18 cellular contexts compared by ENCODE assay signal in genomic region chr1:152441756-152442155, GRCh38. TPM values are rescaled to one million over a fixed set of nuclear protein-coding genes. Genes with fewer than 3 reads are reported as not detected.
DNase-seq lines count a peak whose midpoint lies in the region; ATAC-seq, FAIRE-seq and TF ChIP-seq lines count a peak whose summit lies in the region.
"Had no signal": no experiment of that assay in that cellular context is flagged by ENCODE, and none has a peak within 500 bp of the region (broad histone marks: within the 10 kb centered on the region; RNA-seq: fewer than 3 reads in every experiment).

No MANE protein-coding gene starts in this region.

- H3K36me3 Mint-ChIP-seq in activated CD4-positive, alpha-beta T cell treated with anti-CD3 and anti-CD28 coated beads, Interleukin-2, amount 10 ng/mL, durations not matched to agents 24 days and 14 days (ENCODE audit: low read depth) = no peaks in the 10 kb centered on the region
- H3K36me3 Mint-ChIP-seq: CD8-positive, alpha-beta memory T cell had no signal

- H3K27me3 ChIP-seq in esophagus squamous epithelium (no peaks in the 10 kb centered on the region), suprapubic skin (no peaks in the 10 kb centered on the region)
- H3K27me3 ChIP-seq: BLaER1 had no signal

- intact Hi-C loops in activated CD4-positive, alpha-beta T cell treated with anti-CD3 and anti-CD28 coated beads, Interleukin-2, amount 10 ng/mL, durations not matched to agents 24 days and 14 days (cut with micrococcal nuclease) = loop anchor here (5.0 kb wide), 1 partner anchor 389 kb away; no protein-coding TSS in a partner anchor
- intact Hi-C loops in esophagus squamous epithelium (cut with DNase I) = no loop called here

- FAIRE-seq in RCC 7860 (lab: Jason Lieb, UNC) = no peak
- FAIRE-seq: HepG2, HTR-8/SVneo had no signal

- H3K27ac ChIP-seq in VCaP (peak overlapping the region; percentile 61; the same call in 1 of the 2 replicates), esophagus squamous epithelium (peak overlapping the region; percentile 64 to 83 (median 78)), suprapubic skin (peak overlapping the region; percentile 32)
- H3K27ac ChIP-seq: 22Rv1, BLaER1 had no signal

- no peaks in the 10 kb centered on the region for H3K4me1 Mint-ChIP-seq in activated CD4-positive, alpha-beta T cell treated with anti-CD3 and anti-CD28 coated beads, Interleukin-2, amount 10 ng/mL, durations not matched to agents 24 days and 14 days

- H3K9me3 Mint-ChIP-seq in activated CD4-positive, alpha-beta T cell treated with anti-CD3 and anti-CD28 coated beads, Interleukin-2, amount 10 ng/mL, durations not matched to agents 24 days and 14 days = no peaks in the 10 kb centered on the region
- H3K9me3 Mint-ChIP-seq: CD8-positive, alpha-beta memory T cell; HFFc6 had no signal

- H3K4me3 ChIP-seq in esophagus squamous epithelium (no peak overlapping the region), suprapubic skin (no peak overlapping the region)
- H3K4me3 ChIP-seq: BLaER1 had no signal

- peak; percentile 51 for DNase-seq in activated CD4-positive, alpha-beta T cell treated with anti-CD3 and anti-CD28 coated beads, Interleukin-2, amount 10 ng/mL, durations not matched to agents 24 days and 14 days
- no peak for DNase-seq in activated CD4-positive, alpha-beta T cell treated with anti-CD3 and anti-CD28 coated beads, Interleukin-2, amount 50 U/mL, for 48 hours
- DNase-seq in esophagus squamous epithelium (lab: John Stamatoyannopoulos, UW) (no peak), suprapubic skin (ENCODE audit: low spot score in 2 of 2) (no peak), RCC 7860 (ENCODE audit: low spot score) (no peak), DMS53 (lab: John Stamatoyannopoulos, UW) (no peak)
- DNase-seq: Caco-2; CD8-positive, alpha-beta memory T cell; HCEC 1CT; HFFc6 had no signal

- TF ChIP-seq CTCF in VCaP (conservative IDR thresholded peaks at IDR 0.05) (no peak), esophagus squamous epithelium (IDR thresholded peaks at IDR 0.05) (no peak), suprapubic skin (IDR thresholded peaks at IDR 0.05) (no peak)

- TF ChIP-seq POLR2A in esophagus squamous epithelium (IDR thresholded peaks at IDR 0.05) (no peak), suprapubic skin (IDR thresholded peaks at IDR 0.05) (no peak)

- H3K27ac Mint-ChIP-seq in activated CD4-positive, alpha-beta T cell treated with anti-CD3 and anti-CD28 coated beads, Interleukin-2, amount 10 ng/mL, durations not matched to agents 24 days and 14 days = no peak overlapping the region
- H3K27ac Mint-ChIP-seq: CD8-positive, alpha-beta memory T cell; HFFc6 had no signal

- H3K36me3 ChIP-seq in esophagus squamous epithelium = no peaks in the 10 kb centered on the region
- no peaks in the 10 kb centered on the region for H3K36me3 ChIP-seq in suprapubic skin
- H3K36me3 ChIP-seq: BLaER1 had no signal

- ATAC-seq in GM18858 (IDR thresholded peaks at IDR 0.05; ENCODE audit: unreplicated experiment) = no peak

- no peak for TF ChIP-seq EP300 in suprapubic skin (IDR thresholded peaks at IDR 0.05)

- no peaks in the 10 kb centered on the region for H3K9me3 ChIP-seq in esophagus squamous epithelium
- H3K9me3 ChIP-seq in suprapubic skin = no peaks in the 10 kb centered on the region
- H3K9me3 ChIP-seq: BLaER1, Caco-2 had no signal

- no peak overlapping the region for H3K4me3 Mint-ChIP-seq in activated CD4-positive, alpha-beta T cell treated with anti-CD3 and anti-CD28 coated beads, Interleukin-2, amount 10 ng/mL, durations not matched to agents 24 days and 14 days
- H3K4me3 Mint-ChIP-seq: CD8-positive, alpha-beta memory T cell; HFFc6 had no signal

- H3K27me3 Mint-ChIP-seq in activated CD4-positive, alpha-beta T cell treated with anti-CD3 and anti-CD28 coated beads, Interleukin-2, amount 10 ng/mL, durations not matched to agents 24 days and 14 days = peaks cover 17% of the 10 kb centered on the region

- H3K4me1 ChIP-seq in esophagus squamous epithelium (peaks cover 27 to 78% (median 38%) of the 10 kb centered on the region in 3 donors), suprapubic skin (peaks cover 43% of the 10 kb centered on the region)
- H3K4me1 ChIP-seq: BLaER1, Caco-2 had no signal

- 77 to 100% methylated on average over 1 to 2 of the region's 2 CpGs for whole genome bisulfite sequencing in esophagus squamous epithelium, 2 donors
- WGBS in suprapubic skin = 92% methylated on average over 2 of the region's 2 CpGs

RNA-seq across cellular contexts. Expression of gene CRNN, which starts 27.7 kb away (rescaled TPM):
- total RNA-seq in activated CD4-positive, alpha-beta T cell treated with anti-CD3 and anti-CD28 coated beads, Interleukin-2, amount 10 ng/mL, durations not matched to agents 24 days and 14 days = not detected in 2 replicates
- total RNA-seq in esophagus squamous epithelium = 1,000 to 10,000 TPM; 1,263 to 5,310 (median 2,301) TPM
- total RNA-seq in suprapubic skin = 10 to 100 TPM in 1 of 4 donors, 1 to 10 TPM in 2, under 1 TPM in 1; 0.72 to 12.6 (median 5.4) TPM
- total RNA-seq: A673; Caco-2; CD8-positive, alpha-beta memory T cell; H4; HepG2; HFFc6 had no signal

Comparison
In these comparisons a context has a peak if more than half of its experiments do, and no peak if none do; other contexts are left out.
1. RNA of gene CRNN, which starts 27.7 kb away (total RNA-seq): 1,263 to 5,310 TPM in esophagus squamous epithelium; 0.72 to 12.6 TPM in suprapubic skin and not detected in activated CD4-positive, alpha-beta T cell treated with anti-CD3 and anti-CD28 coated beads, Interleukin-2, amount 10 ng/mL, durations not matched to agents 24 days and 14 days; every median in the first group is over 10 times any median in the second.
2. Peak in every context shown above with its lines, with median percentiles within 50 percentile points of each other: H3K27ac ChIP-seq.